25 cellular contexts compared by ENCODE assay signal in the genomic region with DNA sequence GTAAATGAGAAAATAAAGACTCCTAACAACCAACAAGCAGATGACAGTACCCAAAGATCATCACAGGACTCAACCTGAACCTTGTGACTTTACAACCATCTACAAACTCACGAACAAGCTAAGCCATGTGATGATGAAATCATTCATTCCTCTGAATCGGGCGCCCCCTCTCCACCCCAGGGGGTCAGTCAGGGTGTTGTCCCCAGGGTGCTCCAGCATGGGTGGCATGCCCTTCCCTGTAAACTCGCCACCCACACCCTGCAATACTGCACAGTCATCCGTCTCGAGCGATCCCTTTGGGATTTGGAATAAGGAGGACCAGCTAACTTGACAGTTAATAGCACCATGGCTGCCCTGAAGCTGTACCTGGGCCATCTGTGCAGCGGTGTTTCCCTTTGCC. TPM values are rescaled to one million over a fixed set of nuclear protein-coding genes. Genes with fewer than 3 reads are reported as not detected.
A peak's percentile ranks its signal among the peaks of the same experiment; 100 is the strongest.
DNase-seq lines count a peak whose midpoint lies in the region; ATAC-seq and TF ChIP-seq lines count a peak whose summit lies in the region.
"Had no signal": no experiment of that assay in that cellular context is flagged by ENCODE, and none has a peak within 500 bp of the region (broad histone marks: within the 10 kb centered on the region; RNA-seq: fewer than 3 reads in every experiment).

No MANE protein-coding gene starts in this region.

- H3K27ac ChIP-seq in VCaP (peak overlapping the region; percentile 90), left lung (peak overlapping the region; percentile 60 to 74), stomach (peak overlapping the region in 4 of 5 donors; percentile 18 to 83 (median 68))
- H3K27ac ChIP-seq: 22Rv1, colonic mucosa had no signal

- H3K9me3 ChIP-seq in left lung (no peaks in the 10 kb centered on the region), stomach (no peaks in the 10 kb centered on the region)
- H3K9me3 ChIP-seq: BE2C, colonic mucosa had no signal

- H3K9me3 Mint-ChIP-seq in activated CD4-positive, alpha-beta memory T cell treated with anti-CD3 and anti-CD28 coated beads, Interleukin-2, amount 10 ng/mL, durations not matched to agents 7 days and 5 days, result no peaks in the 10 kb centered on the region
- H3K9me3 Mint-ChIP-seq in activated CD4-positive, alpha-beta memory T cell treated with anti-CD3 and anti-CD28 coated beads for 36 hours, result no peaks in the 10 kb centered on the region
- H3K9me3 Mint-ChIP-seq: activated CD4-positive, alpha-beta T cell treated with anti-CD3 and anti-CD28 coated beads, Interleukin-2, amount 10 ng/mL, durations not matched to agents 7 days and 5 days; brain; mesothelial cell of epicardium; neural crest cell; stimulated activated memory B cell treated with anti-CD40 and anti-IgM and Interleukin-4, amounts not matched to agents 10 μg/mL and 1 μg/mL and 100 μg/mL, for 72 hours; type B pancreatic cell had no signal

- H3K27me3 ChIP-seq in left lung, result no peaks in the 10 kb centered on the region
- no peaks in the 10 kb centered on the region for H3K27me3 ChIP-seq in stomach
- H3K27me3 ChIP-seq: BE2C, colonic mucosa had no signal

- WGBS in stomach, 5 donors, result 87 to 94% (median 92%) methylated on average over 8 of the region's 8 CpGs

- no peak overlapping the region for H3K27ac Mint-ChIP-seq in activated CD4-positive, alpha-beta memory T cell treated with anti-CD3 and anti-CD28 coated beads, Interleukin-2, amount 10 ng/mL, durations not matched to agents 7 days and 5 days
- no peak overlapping the region for H3K27ac Mint-ChIP-seq in activated CD4-positive, alpha-beta memory T cell treated with anti-CD3 and anti-CD28 coated beads for 36 hours
- H3K27ac Mint-ChIP-seq: activated CD4-positive, alpha-beta T cell treated with anti-CD3 and anti-CD28 coated beads, Interleukin-2, amount 10 ng/mL, durations not matched to agents 7 days and 5 days; brain; mesothelial cell of epicardium; stimulated activated memory B cell treated with anti-CD40 and anti-IgM and Interleukin-4, amounts not matched to agents 10 μg/mL and 1 μg/mL and 100 μg/mL, for 72 hours; type B pancreatic cell had no signal

- no peak overlapping the region for H3K4me3 Mint-ChIP-seq in activated CD4-positive, alpha-beta memory T cell treated with anti-CD3 and anti-CD28 coated beads, Interleukin-2, amount 10 ng/mL, durations not matched to agents 7 days and 5 days
- no peak overlapping the region for H3K4me3 Mint-ChIP-seq in activated CD4-positive, alpha-beta memory T cell treated with anti-CD3 and anti-CD28 coated beads for 36 hours
- H3K4me3 Mint-ChIP-seq: activated CD4-positive, alpha-beta T cell treated with anti-CD3 and anti-CD28 coated beads, Interleukin-2, amount 10 ng/mL, durations not matched to agents 7 days and 5 days; brain; mesothelial cell of epicardium; neural crest cell; stimulated activated memory B cell treated with anti-CD40 and anti-IgM and Interleukin-4, amounts not matched to agents 10 μg/mL and 1 μg/mL and 100 μg/mL, for 72 hours; type B pancreatic cell had no signal

- no peaks in the 10 kb centered on the region for H3K27me3 Mint-ChIP-seq in activated CD4-positive, alpha-beta memory T cell treated with anti-CD3 and anti-CD28 coated beads, Interleukin-2, amount 10 ng/mL, durations not matched to agents 7 days and 5 days
- no peaks in the 10 kb centered on the region for H3K27me3 Mint-ChIP-seq in activated CD4-positive, alpha-beta memory T cell treated with anti-CD3 and anti-CD28 coated beads for 36 hours
- H3K27me3 Mint-ChIP-seq: activated CD4-positive, alpha-beta T cell treated with anti-CD3 and anti-CD28 coated beads, Interleukin-2, amount 10 ng/mL, durations not matched to agents 7 days and 5 days; stimulated activated memory B cell treated with anti-CD40 and anti-IgM and Interleukin-4, amounts not matched to agents 10 μg/mL and 1 μg/mL and 100 μg/mL, for 72 hours; type B pancreatic cell had no signal

- H3K4me1 ChIP-seq in left lung (peaks cover 19 to 73% of the 10 kb centered on the region in 2 donors), stomach (peaks cover 38 to 73% (median 57%) of the 10 kb centered on the region in 4 donors)
- H3K4me1 ChIP-seq: BE2C had no signal

- POLR2A ChIA-PET in activated CD4-positive, alpha-beta memory T cell treated with anti-CD3 and anti-CD28 coated beads, Interleukin-2, amount 10 ng/mL, durations not matched to agents 7 days and 5 days (lab: Charles Lee), result no interaction called here
- POLR2A ChIA-PET in activated CD4-positive, alpha-beta memory T cell treated with anti-CD3 and anti-CD28 coated beads for 36 hours (lab: Charles Lee), result no interaction called here

- CTCF ChIA-PET in activated CD4-positive, alpha-beta memory T cell treated with anti-CD3 and anti-CD28 coated beads, Interleukin-2, amount 10 ng/mL, durations not matched to agents 7 days and 5 days (lab: Charles Lee), result no interaction called here
- CTCF ChIA-PET in activated CD4-positive, alpha-beta memory T cell treated with anti-CD3 and anti-CD28 coated beads for 36 hours (lab: Charles Lee), result interaction anchor here (1.2 kb wide), 1 partner anchor 9 kb away, joined by 4 read pairs; no protein-coding TSS in a partner anchor

- no peaks in the 10 kb centered on the region for H3K4me1 Mint-ChIP-seq in activated CD4-positive, alpha-beta memory T cell treated with anti-CD3 and anti-CD28 coated beads, Interleukin-2, amount 10 ng/mL, durations not matched to agents 7 days and 5 days
- no peaks in the 10 kb centered on the region for H3K4me1 Mint-ChIP-seq in activated CD4-positive, alpha-beta memory T cell treated with anti-CD3 and anti-CD28 coated beads for 36 hours (ENCODE audit: low read depth)

- H3K36me3 ChIP-seq in left lung, result peaks cover 0 to 30% of the 10 kb centered on the region in 2 donors
- H3K36me3 ChIP-seq in stomach, result peaks cover 16 to 58% (median 47%) of the 10 kb centered on the region in 4 donors
- H3K36me3 ChIP-seq: BE2C, colonic mucosa had no signal

- TF ChIP-seq POLR2A in stomach (IDR thresholded peaks at IDR 0.05), result no peak

- H3K4me3 ChIP-seq in left lung, result no peak overlapping the region
- no peak overlapping the region for H3K4me3 ChIP-seq in stomach
- H3K4me3 ChIP-seq: colonic mucosa had no signal

- intact Hi-C loops in activated CD4-positive, alpha-beta memory T cell treated with anti-CD3 and anti-CD28 coated beads for 36 hours (cut with micrococcal nuclease), result no loop called here
- intact Hi-C loops in left lung (cut with DNase I), result no loop called here
- intact Hi-C loops in stomach (cut with DNase I; ENCODE audit: low total_unique reads), result no loop called here

- DNase-seq in activated CD4-positive, alpha-beta memory T cell treated with anti-CD3 and anti-CD28 coated beads, Interleukin-2, amount 10 ng/mL, durations not matched to agents 7 days and 5 days, result peak; percentile 12
- no peak for DNase-seq in activated CD4-positive, alpha-beta memory T cell treated with anti-CD3 and anti-CD28 coated beads for 36 hours
- DNase-seq in left lung, result no peak
- DNase-seq in stomach, result no peak
- no peak for DNase-seq in HPDE6-E6E7 (ENCODE audit: extremely low spot score)
- DNase-seq: activated CD4-positive, alpha-beta T cell treated with anti-CD3 and anti-CD28 coated beads, Interleukin-2, amount 10 ng/mL, durations not matched to agents 7 days and 5 days; activated naive CD4-positive, alpha-beta T cell treated with anti-CD3 and anti-CD28 coated beads, Interleukin-2, amount 50 U/mL, for 16 hours; activated T-cell treated with anti-CD3 and anti-CD28 coated beads, Interleukin-2, amount 50 U/mL, for 48 hours; BE2C; colonic mucosa; GDM1; GOT3; kidney; NCI-H1417; NCI-H524; RPMI8226 had no signal

- TF ChIP-seq CTCF in VCaP (conservative IDR thresholded peaks at IDR 0.05) (no peak), left lung (IDR thresholded peaks at IDR 0.05) (no peak), stomach (IDR thresholded peaks at IDR 0.05) (no peak)

- no peak for TF ChIP-seq EP300 in stomach (IDR thresholded peaks at IDR 0.05)

- no peak for ATAC-seq in left lung
- ATAC-seq in HG02870 (IDR thresholded peaks at IDR 0.05; ENCODE audit: unreplicated experiment), result no peak
- ATAC-seq in HG02973 (IDR thresholded peaks at IDR 0.05; ENCODE audit: unreplicated experiment), result no peak
- ATAC-seq: stimulated activated memory B cell treated with anti-CD40 and anti-IgM and Interleukin-4, amounts not matched to agents 10 μg/mL and 1 μg/mL and 100 μg/mL, for 72 hours had no signal

- no peaks in the 10 kb centered on the region for H3K36me3 Mint-ChIP-seq in activated CD4-positive, alpha-beta memory T cell treated with anti-CD3 and anti-CD28 coated beads, Interleukin-2, amount 10 ng/mL, durations not matched to agents 7 days and 5 days (ENCODE audit: low read depth)
- peaks cover 3% of the 10 kb centered on the region for H3K36me3 Mint-ChIP-seq in activated CD4-positive, alpha-beta memory T cell treated with anti-CD3 and anti-CD28 coated beads for 36 hours
- H3K36me3 Mint-ChIP-seq: type B pancreatic cell had no signal

RNA-seq across cellular contexts. Expression of gene SERPINB6, which starts 12.6 kb away (rescaled TPM):
- total RNA-seq in activated CD4-positive, alpha-beta memory T cell treated with anti-CD3 and anti-CD28 coated beads, Interleukin-2, amount 10 ng/mL, durations not matched to agents 7 days and 5 days, result 10 to 100 TPM; 19.8 to 20.1 TPM
- 10 to 100 TPM; 59.0 to 64.7 TPM for total RNA-seq in activated CD4-positive, alpha-beta memory T cell treated with anti-CD3 and anti-CD28 coated beads for 36 hours
- total RNA-seq in left lung (100 to 1,000 TPM in 1 of 2 donors, 10 to 100 TPM in 1; 99.3 to 134 TPM), stomach (100 to 1,000 TPM in 4 of 5 donors, 10 to 100 TPM in 1; 79.1 to 208 (median 160) TPM)
- polyA plus RNA-seq in stomach, result 100 to 1,000 TPM in 2 of 3 donors, 10 to 100 TPM in 1; 93.1 to 281 (median 144) TPM

RNA-seq across cellular contexts. Expression of gene NQO2, which starts 40.9 kb away (rescaled TPM):
- total RNA-seq in activated CD4-positive, alpha-beta memory T cell treated with anti-CD3 and anti-CD28 coated beads, Interleukin-2, amount 10 ng/mL, durations not matched to agents 7 days and 5 days, result 10 to 100 TPM; 37.7 to 38.4 TPM
- 10 to 100 TPM; 36.1 to 38.9 TPM for total RNA-seq in activated CD4-positive, alpha-beta memory T cell treated with anti-CD3 and anti-CD28 coated beads for 36 hours
- 10 to 100 TPM; 22.0 to 55.8 TPM for total RNA-seq in left lung
- total RNA-seq in stomach, result 10 to 100 TPM in 1 of 5 donors, 1 to 10 TPM in 2, under 1 TPM in 1, not detected in 1; 0.87 to 35.5 (median 5.5) TPM
- 10 to 100 TPM; 28.3 to 43.1 (median 41.9) TPM for polyA plus RNA-seq in stomach

RNA-seq across cellular contexts. Expression of gene SERPINB9, which starts 55.7 kb away (rescaled TPM):
- total RNA-seq in activated CD4-positive, alpha-beta memory T cell treated with anti-CD3 and anti-CD28 coated beads, Interleukin-2, amount 10 ng/mL, durations not matched to agents 7 days and 5 days, result 10 to 100 TPM; 50.0 to 51.3 TPM
- total RNA-seq in activated CD4-positive, alpha-beta memory T cell treated with anti-CD3 and anti-CD28 coated beads for 36 hours, result 10 to 100 TPM; 69.9 to 72.6 TPM
- total RNA-seq in left lung (10 to 100 TPM in 1 of 2 donors, 1 to 10 TPM in 1; 7.6 to 17.0 TPM), stomach (1 to 10 TPM in 3 of 5 donors, under 1 TPM in 1, not detected in 1; 0.58 to 9.4 (median 2.8) TPM)
- 1 to 10 TPM; 2.0 to 3.5 (median 2.1) TPM for polyA plus RNA-seq in stomach
